23 cellular contexts compared by ENCODE assay signal in genomic region chr1:8910331-8910730, GRCh38. TPM values are rescaled to one million over a fixed set of nuclear protein-coding genes. Genes with fewer than 3 reads are reported as not detected.
A peak's percentile ranks its signal among the peaks of the same experiment; 100 is the strongest.
DNase-seq lines count a peak whose midpoint lies in the region; ATAC-seq and TF ChIP-seq lines count a peak whose summit lies in the region.
"Had no signal": no experiment of that assay in that cellular context is flagged by ENCODE, and none has a peak within 500 bp of the region (broad histone marks: within the 10 kb centered on the region; RNA-seq: fewer than 3 reads in every experiment).

No MANE protein-coding gene starts in this region.

- H3K9me3 ChIP-seq in DND-41 (ENCODE audit: insufficient read depth, low read length, severe bottlenecking) (peaks cover 2% of the 10 kb centered on the region), A673 (ENCODE audit: low read depth, low read length, poor library complexity, severe bottlenecking) (no peaks in the 10 kb centered on the region)
- H3K9me3 ChIP-seq: left lung, tibial artery had no signal

- H2AFZ ChIP-seq in DND-41 (ENCODE audit: low read depth, low read length), result no peak overlapping the region

- POLR2A ChIA-PET in A673 (lab: Charles Lee; ENCODE audit: low non-redundant PET), result no interaction called here
- POLR2A ChIA-PET in activated CD4-positive, alpha-beta T cell treated with anti-CD3 and anti-CD28 coated beads, Interleukin-2, amount 10 ng/mL, durations not matched to agents 7 days and 5 days (lab: Charles Lee), result no interaction called here

- H3K9me3 Mint-ChIP-seq in activated T-helper 1 cell treated with anti-CD3 and anti-CD28 coated beads, Interleukin-12 subunit alpha, Interleukin-12 subunit beta, Interleukin-2, Interleukin-4 antibody, amounts not matched to agents 30 ng/mL and 10 ng/mL and 1 ng/mL, durations not matched to agents 14 hours and 24 hours and 36 hours, result peaks cover 4% of the 10 kb centered on the region
- peaks cover 4% of the 10 kb centered on the region for H3K9me3 Mint-ChIP-seq in activated CD4-positive, alpha-beta T cell treated with anti-CD3 and anti-CD28 coated beads, Interleukin-2, amount 10 ng/mL, durations not matched to agents 7 days and 5 days
- H3K9me3 Mint-ChIP-seq: activated naive CD4-positive, alpha-beta T cell treated with anti-CD3 and anti-CD28 coated beads for 36 hours; immature natural killer cell had no signal

- CTCF ChIA-PET in A673 (lab: Charles Lee), result no interaction called here
- CTCF ChIA-PET in activated CD4-positive, alpha-beta T cell treated with anti-CD3 and anti-CD28 coated beads, Interleukin-2, amount 10 ng/mL, durations not matched to agents 7 days and 5 days (lab: Charles Lee), result interaction anchor here (0.6 to 2.6 kb wide), 4 partner anchors 17 to 94 kb away, joined by 3 to 10 read pairs (median 3); no protein-coding TSS in a partner anchor

- TF ChIP-seq CTCF in DND-41 (IDR thresholded peaks at IDR 0.05; ENCODE audit: borderline replicate concordance, extremely low read depth, low read length, poor library complexity, severe bottlenecking), result peak; percentile 12
- TF ChIP-seq CTCF in A673 (conservative IDR thresholded peaks at IDR 0.05; ENCODE audit: low read depth, low read length), result no peak

- H3K79me2 ChIP-seq in DND-41 (ENCODE audit: insufficient read depth, low read length), result no peaks in the 10 kb centered on the region

- no peak overlapping the region for H3K4me3 Mint-ChIP-seq in activated T-helper 1 cell treated with anti-CD3 and anti-CD28 coated beads, Interleukin-12 subunit alpha, Interleukin-12 subunit beta, Interleukin-2, Interleukin-4 antibody, amounts not matched to agents 30 ng/mL and 10 ng/mL and 1 ng/mL, durations not matched to agents 14 hours and 24 hours and 36 hours
- no peak overlapping the region for H3K4me3 Mint-ChIP-seq in activated CD4-positive, alpha-beta T cell treated with anti-CD3 and anti-CD28 coated beads, Interleukin-2, amount 10 ng/mL, durations not matched to agents 7 days and 5 days
- H3K4me3 Mint-ChIP-seq: activated naive CD4-positive, alpha-beta T cell treated with anti-CD3 and anti-CD28 coated beads for 36 hours; immature natural killer cell; T-helper 17 cell had no signal

- no peak overlapping the region for H3K4me2 ChIP-seq in DND-41 (ENCODE audit: insufficient read depth, low read length)

- no TSS peak for BruUV-seq in A673 (replicated peaks; lab: Mats Ljungman, UMichigan)

- no peak for ATAC-seq in DND-41 (ENCODE audit: insufficient read depth, low read depth)
- ATAC-seq: left lung, T-helper 17 cell had no signal

- H3K27me3 Mint-ChIP-seq in activated T-helper 1 cell treated with anti-CD3 and anti-CD28 coated beads, Interleukin-12 subunit alpha, Interleukin-12 subunit beta, Interleukin-2, Interleukin-4 antibody, amounts not matched to agents 30 ng/mL and 10 ng/mL and 1 ng/mL, durations not matched to agents 14 hours and 24 hours and 36 hours (ENCODE audit: insufficient read depth), result no peaks in the 10 kb centered on the region
- peaks cover 10% of the 10 kb centered on the region for H3K27me3 Mint-ChIP-seq in activated CD4-positive, alpha-beta T cell treated with anti-CD3 and anti-CD28 coated beads, Interleukin-2, amount 10 ng/mL, durations not matched to agents 7 days and 5 days
- H3K27me3 Mint-ChIP-seq: T-helper 17 cell had no signal

- no peak overlapping the region for H3K27ac ChIP-seq in DND-41 (ENCODE audit: low read length)
- no peak overlapping the region for H3K27ac ChIP-seq in A673 (ENCODE audit: low read depth, low read length, poor library complexity, severe bottlenecking)
- H3K27ac ChIP-seq: left lung, tibial artery, WERI-Rb-1 had no signal

- H3K27me3 ChIP-seq in DND-41 (ENCODE audit: insufficient read depth, low read length, poor library complexity) (no peaks in the 10 kb centered on the region), A673 (replicated peaks; ENCODE audit: insufficient read depth, low read depth, low read length, poor library complexity) (no peaks in the 10 kb centered on the region)
- H3K27me3 ChIP-seq: left lung, tibial artery had no signal

- peaks cover 21% of the 10 kb centered on the region for H3K4me1 Mint-ChIP-seq in activated T-helper 1 cell treated with anti-CD3 and anti-CD28 coated beads, Interleukin-12 subunit alpha, Interleukin-12 subunit beta, Interleukin-2, Interleukin-4 antibody, amounts not matched to agents 30 ng/mL and 10 ng/mL and 1 ng/mL, durations not matched to agents 14 hours and 24 hours and 36 hours (ENCODE audit: low read depth)
- H3K4me1 Mint-ChIP-seq in activated CD4-positive, alpha-beta T cell treated with anti-CD3 and anti-CD28 coated beads, Interleukin-2, amount 10 ng/mL, durations not matched to agents 7 days and 5 days, result peaks cover 22% of the 10 kb centered on the region
- H3K4me1 Mint-ChIP-seq: immature natural killer cell had no signal

- H3K4me3 ChIP-seq in DND-41 (ENCODE audit: low read depth in 1 of 2, low read length in 2 of 2), result no peak overlapping the region
- H3K4me3 ChIP-seq in A673 (ENCODE audit: low read depth, low read length, poor library complexity, severe bottlenecking), result no peak overlapping the region
- H3K4me3 ChIP-seq: left lung, tibial artery had no signal

- H4K20me1 ChIP-seq in DND-41 (ENCODE audit: insufficient read depth, low read length), result no peaks in the 10 kb centered on the region

- intact Hi-C loops in activated T-helper 1 cell treated with anti-CD3 and anti-CD28 coated beads, Interleukin-12 subunit alpha, Interleukin-12 subunit beta, Interleukin-2, Interleukin-4 antibody, amounts not matched to agents 30 ng/mL and 10 ng/mL and 1 ng/mL, durations not matched to agents 14 hours and 24 hours and 36 hours (cut with micrococcal nuclease), result no loop called here
- intact Hi-C loops in A673 (cut with micrococcal nuclease; ENCODE audit: unreplicated experiment), result no loop called here

- H3K36me3 ChIP-seq in DND-41 (ENCODE audit: insufficient read depth, low read length) (no peaks in the 10 kb centered on the region), A673 (ENCODE audit: insufficient read depth, low read length, poor library complexity, severe bottlenecking) (no peaks in the 10 kb centered on the region)
- H3K36me3 ChIP-seq: left lung, tibial artery, WERI-Rb-1 had no signal

- peak overlapping the region; percentile 75 for H3K27ac Mint-ChIP-seq in activated T-helper 1 cell treated with anti-CD3 and anti-CD28 coated beads, Interleukin-12 subunit alpha, Interleukin-12 subunit beta, Interleukin-2, Interleukin-4 antibody, amounts not matched to agents 30 ng/mL and 10 ng/mL and 1 ng/mL, durations not matched to agents 14 hours and 24 hours and 36 hours
- H3K27ac Mint-ChIP-seq in activated CD4-positive, alpha-beta T cell treated with anti-CD3 and anti-CD28 coated beads, Interleukin-2, amount 10 ng/mL, durations not matched to agents 7 days and 5 days, result no peak overlapping the region
- H3K27ac Mint-ChIP-seq: activated naive CD4-positive, alpha-beta T cell treated with anti-CD3 and anti-CD28 coated beads for 36 hours; immature natural killer cell; T-helper 17 cell had no signal

- DNase-seq in DND-41 (no peak), KBM-7 (peak; percentile 67), iPS DF 4.7 (ENCODE audit: extremely low read depth, low spot score) (peak; percentile 16), NCI-H526 (lab: John Stamatoyannopoulos, UW) (no peak), EL (no peak), A673 (ENCODE audit: low spot score) (no peak)
- no peak for DNase-seq in activated T-helper 1 cell treated with anti-CD3 and anti-CD28 coated beads, Interleukin-12 subunit alpha, Interleukin-12 subunit beta, Interleukin-2, Interleukin-4 antibody, amounts not matched to agents 30 ng/mL and 10 ng/mL and 1 ng/mL, durations not matched to agents 14 hours and 24 hours and 36 hours (ENCODE audit: low spot score)
- no peak for DNase-seq in activated CD4-positive, alpha-beta T cell treated with anti-CD3 and anti-CD28 coated beads, Interleukin-2, amount 10 ng/mL, durations not matched to agents 7 days and 5 days
- DNase-seq: activated CD4-positive, alpha-beta T cell treated with anti-CD3 and anti-CD28 coated beads, Interleukin-2, amount 50 U/mL, for 4 hours; activated naive CD4-positive, alpha-beta T cell treated with anti-CD3 and anti-CD28 coated beads for 36 hours; activated T-cell treated with anti-CD3 and anti-CD28 coated beads for 4 hours; GF-D8; immature natural killer cell; Kasumi-1; left lung; midbrain; stimulated activated CD4-positive, alpha-beta T cell treated with anti-CD3 and anti-CD28 coated beads, Interleukin-1b, Interleukin-23, amount 100 ng/mL, for 48 hours; stimulated activated naive CD4-positive, alpha-beta T cell treated with Interleukin-2 at 50 U/mL for 16 hours; T-helper 17 cell; tibial artery; WERI-Rb-1 had no signal

- H3K4me1 ChIP-seq in DND-41 (ENCODE audit: insufficient read depth, low read length), result peaks cover 7% of the 10 kb centered on the region; the same call in 1 of the 2 replicates
- H3K4me1 ChIP-seq in A673 (ENCODE audit: insufficient read depth, low read length, poor library complexity, severe bottlenecking), result no peaks in the 10 kb centered on the region

- in situ Hi-C loops in KBM-7 (cut with MboI; ENCODE audit: low pct_unique_long_range_greater_than_20kb, low sequenced_read_pairs), result no loop called here

- peaks cover 6% of the 10 kb centered on the region for H3K36me3 Mint-ChIP-seq in activated T-helper 1 cell treated with anti-CD3 and anti-CD28 coated beads, Interleukin-12 subunit alpha, Interleukin-12 subunit beta, Interleukin-2, Interleukin-4 antibody, amounts not matched to agents 30 ng/mL and 10 ng/mL and 1 ng/mL, durations not matched to agents 14 hours and 24 hours and 36 hours (ENCODE audit: low read depth)
- H3K36me3 Mint-ChIP-seq in activated CD4-positive, alpha-beta T cell treated with anti-CD3 and anti-CD28 coated beads, Interleukin-2, amount 10 ng/mL, durations not matched to agents 7 days and 5 days (ENCODE audit: low read depth), result no peaks in the 10 kb centered on the region
- H3K36me3 Mint-ChIP-seq: immature natural killer cell had no signal

- H3K9ac ChIP-seq in DND-41 (ENCODE audit: low read depth, low read length), result no peak overlapping the region

RNA-seq across cellular contexts. Expression of gene ENO1, which starts 31.8 kb away (rescaled TPM):
- 3,370 and 3,388 TPM in 2 replicates for total RNA-seq in activated T-helper 1 cell treated with anti-CD3 and anti-CD28 coated beads, Interleukin-12 subunit alpha, Interleukin-12 subunit beta, Interleukin-2, Interleukin-4 antibody, amounts not matched to agents 30 ng/mL and 10 ng/mL and 1 ng/mL, durations not matched to agents 14 hours and 24 hours and 36 hours
- 2,313 and 2,659 TPM in 2 replicates for total RNA-seq in A673 (2021)
- 1,000 to 10,000 TPM; 1,608 to 1,874 TPM for total RNA-seq in activated CD4-positive, alpha-beta T cell treated with anti-CD3 and anti-CD28 coated beads, Interleukin-2, amount 10 ng/mL, durations not matched to agents 7 days and 5 days

RNA-seq across cellular contexts. Expression of gene CA6, which starts 35.3 kb away (rescaled TPM):
- total RNA-seq in activated T-helper 1 cell treated with anti-CD3 and anti-CD28 coated beads, Interleukin-12 subunit alpha, Interleukin-12 subunit beta, Interleukin-2, Interleukin-4 antibody, amounts not matched to agents 30 ng/mL and 10 ng/mL and 1 ng/mL, durations not matched to agents 14 hours and 24 hours and 36 hours, result 2.2 and 2.6 TPM in 2 replicates
- total RNA-seq in A673 (2021), result not detected in 2 replicates
- under 1 TPM; 0.25 to 0.31 TPM for total RNA-seq in activated CD4-positive, alpha-beta T cell treated with anti-CD3 and anti-CD28 coated beads, Interleukin-2, amount 10 ng/mL, durations not matched to agents 7 days and 5 days
- total RNA-seq: left lung, pulmonary artery endothelial cell, skeletal muscle tissue had no signal

Comparison
In these comparisons a context has a peak if more than half of its experiments do, and no peak if none do; other contexts are left out.
1. DNase-seq: peak in KBM-7 (single experiment) and iPS DF 4.7 (single experiment); none in DND-41 (single experiment), activated T-helper 1 cell treated with anti-CD3 and anti-CD28 coated beads, Interleukin-12 subunit alpha, Interleukin-12 subunit beta, Interleukin-2, Interleukin-4 antibody, amounts not matched to agents 30 ng/mL and 10 ng/mL and 1 ng/mL, durations not matched to agents 14 hours and 24 hours and 36 hours (single experiment), NCI-H526 (0 of 2), EL (single experiment), A673 (single experiment) and activated CD4-positive, alpha-beta T cell treated with anti-CD3 and anti-CD28 coated beads, Interleukin-2, amount 10 ng/mL, durations not matched to agents 7 days and 5 days (single experiment).